In genomic region chr2:169853041-169853668, GRCh38 we compare ENCODE assay signal across 1 cellular context.
TF ChIP-seq lines count a peak whose summit lies in the region.

No MANE protein-coding gene starts in this region.

TF ChIP-seq in GM23338, 12 proteins besides CTCF, POLR2A, EP300 and RAD21 (continued from another document):
- TF ChIP-seq POLR2AphosphoS5 (IDR thresholded peaks at IDR 0.05; ENCODE audit: low read depth) (no peak), EZH2phosphoT487 (IDR thresholded peaks at IDR 0.05; ENCODE audit: unreplicated experiment) (no peak), NANOG (IDR thresholded peaks at IDR 0.05; ENCODE audit: borderline replicate concordance) (no peak), ZNF462 (CRISPR knock-in tag; IDR thresholded peaks at IDR 0.05) (no peak), EZH2 (IDR thresholded peaks at IDR 0.05; ENCODE audit: low read depth, unreplicated experiment) (no peak), CREB1 (CRISPR knock-in tag; IDR thresholded peaks at IDR 0.05; ENCODE audit: low read depth) (no peak), REST (IDR thresholded peaks at IDR 0.05; ENCODE audit: unreplicated experiment) (no peak), ZNF114 (CRISPR knock-in tag; IDR thresholded peaks at IDR 0.05) (no peak), ETS1 (IDR thresholded peaks at IDR 0.05) (no peak), ZNF331 (CRISPR knock-in tag; IDR thresholded peaks at IDR 0.05; ENCODE audit: low read depth) (no peak)
TF ChIP-seq in GM23338: peak in this region for 0.
